ENCODE assay signal across 1 cellular context in the genomic region with DNA sequence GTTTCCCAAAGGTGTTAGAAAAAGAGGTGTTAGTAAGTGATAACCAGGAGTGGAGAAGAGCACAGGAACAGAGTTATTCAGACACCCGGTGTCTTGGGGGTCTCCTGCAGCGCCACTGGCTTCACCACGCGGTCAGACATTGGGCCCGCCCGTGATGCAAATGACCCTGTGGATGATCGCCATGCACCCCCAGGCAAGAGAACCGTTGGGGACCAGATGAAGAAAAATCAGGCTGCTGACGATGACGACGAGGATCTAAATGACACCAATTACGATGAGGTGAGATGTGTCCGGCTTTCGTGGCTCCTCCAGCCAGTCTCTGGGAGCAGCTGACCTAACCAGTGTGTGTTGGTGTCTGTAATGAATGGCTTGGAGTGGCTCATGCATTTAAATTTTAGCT.
TF ChIP-seq lines count a peak whose summit lies in the region.

No MANE protein-coding gene starts in this region.

TF ChIP-seq in K562, 482 proteins besides CTCF, POLR2A, EP300 and RAD21:
- TF ChIP-seq ZNF143 (CRISPR knock-in tag; IDR thresholded peaks at IDR 0.05): no peak
- TF ChIP-seq THRAP3 (IDR thresholded peaks at IDR 0.05; ENCODE audit: borderline replicate concordance): no peak
- no peak for TF ChIP-seq POLR2AphosphoS2 (IDR thresholded peaks at IDR 0.05; ENCODE audit: low read length)
- TF ChIP-seq MIER1 (IDR thresholded peaks at IDR 0.05; ENCODE audit: low read depth): no peak
- TF ChIP-seq SMC3 (conservative IDR thresholded peaks at IDR 0.05; ENCODE audit: insufficient read depth, low read depth, low read length): no peak
- TF ChIP-seq EZH2 (IDR thresholded peaks at IDR 0.05; ENCODE audit: borderline replicate concordance, low read depth, low read length): no peak
- no peak for TF ChIP-seq KAT2B (IDR thresholded peaks at IDR 0.05; ENCODE audit: low read depth, low read length)
- TF ChIP-seq THRA (IDR thresholded peaks at IDR 0.05): no peak
- no peak for TF ChIP-seq MYBL2 (IDR thresholded peaks at IDR 0.05; ENCODE audit: low read depth)
- TF ChIP-seq MYBL2 (CRISPR knock-in tag; IDR thresholded peaks at IDR 0.05; ENCODE audit: borderline replicate concordance): no peak
- TF ChIP-seq ZNF57 (CRISPR knock-in tag; IDR thresholded peaks at IDR 0.05): no peak
- no peak for TF ChIP-seq JUN (IDR thresholded peaks at IDR 0.05; ENCODE audit: borderline replicate concordance, low read depth, low read length)
- no peak for TF ChIP-seq JUN (CRISPR knock-in tag; IDR thresholded peaks at IDR 0.05; ENCODE audit: borderline replicate concordance)
- TF ChIP-seq PURB (CRISPR knock-in tag; IDR thresholded peaks at IDR 0.05; ENCODE audit: low read depth): no peak
- no peak for TF ChIP-seq RBM15 (IDR thresholded peaks at IDR 0.05; ENCODE audit: insufficient read depth, low read length)
- TF ChIP-seq NR2C2 (CRISPR knock-in tag; IDR thresholded peaks at IDR 0.05): no peak
- TF ChIP-seq NR2C2 (tag; IDR thresholded peaks at IDR 0.05): no peak
- no peak for TF ChIP-seq SMAD1 (IDR thresholded peaks at IDR 0.05; ENCODE audit: low read depth, low read length, partially characterized antibody)
- no peak for TF ChIP-seq KDM5B (IDR thresholded peaks at IDR 0.05; ENCODE audit: insufficient replicate concordance, low read depth, low read length)
- no peak for TF ChIP-seq LARP7 (IDR thresholded peaks at IDR 0.05)
